ENCODE assay signal across 8 cellular contexts in the genomic region with DNA sequence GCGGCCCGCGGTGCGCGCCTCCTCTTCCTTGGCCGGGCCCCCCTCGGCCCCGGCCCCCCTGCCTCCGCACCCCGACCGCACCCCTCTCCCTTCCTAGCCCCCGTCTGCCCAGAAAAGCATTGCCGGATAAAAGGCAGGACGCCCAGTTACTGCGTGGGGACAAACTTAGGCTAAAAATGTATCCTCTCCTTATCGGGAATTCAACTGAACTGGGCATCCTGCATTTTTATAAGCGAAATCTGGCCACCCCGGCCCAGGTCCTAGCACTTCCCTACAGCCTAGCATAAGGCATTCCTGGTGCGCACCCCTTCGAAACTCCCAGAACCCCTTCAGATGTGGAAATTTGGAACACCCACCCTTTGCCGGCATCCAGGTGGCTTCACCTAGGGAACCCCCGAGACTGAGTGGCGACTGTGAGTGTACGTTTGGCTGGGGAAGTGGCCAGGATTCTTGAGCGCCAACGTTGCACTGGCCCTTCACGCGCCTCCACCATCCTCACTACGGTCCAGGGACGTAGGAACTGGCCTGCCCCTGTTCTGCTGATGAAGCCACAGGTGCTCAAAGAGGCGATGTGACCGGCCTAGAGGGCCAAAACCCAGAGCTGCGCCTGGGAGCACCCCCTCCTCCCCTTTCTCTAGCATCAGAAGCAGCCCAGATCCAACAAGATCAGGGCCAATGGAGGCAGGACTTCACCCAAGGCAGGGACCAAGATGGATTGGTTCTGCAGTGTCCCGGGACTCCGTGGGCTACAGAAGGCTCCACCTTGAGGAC. TPM values are rescaled to one million over a fixed set of nuclear protein-coding genes. Genes with fewer than 3 reads are reported as not detected.
A peak's percentile ranks its signal among the peaks of the same experiment; 100 is the strongest.
DNase-seq lines count a peak whose midpoint lies in the region; ATAC-seq, FAIRE-seq and TF ChIP-seq lines count a peak whose summit lies in the region.

No MANE protein-coding gene starts in this region.

- CTCF ChIA-PET in MCF 10A (lab: Yijun Ruan, JAX): interaction anchor here (1.2 to 3.6 kb wide), 2 partner anchors 19 to 243 kb away, joined by 3 to 22 read pairs; no protein-coding TSS in a partner anchor

- DNase-seq in HFFc6 (no peak), MCF 10A (ENCODE audit: unreplicated experiment) (no peak), HK-2 (ENCODE audit: unreplicated experiment) (no peak), frontal cortex (ENCODE audit: low spot score in 2 of 2) (no peak)
- DNase-seq in activated CD4-positive, alpha-beta T cell treated with anti-CD3 and anti-CD28 coated beads, Interleukin-2, amount 50 U/mL, for 1 hour: no peak

- intact Hi-C loops in MCF 10A (cut with micrococcal nuclease): loop anchor here (1.0 to 5.0 kb wide), 3 partner anchors 181 to 243 kb away; a partner anchor contains a TSS

- H3K36me3 Mint-ChIP-seq in HFFc6 (ENCODE audit: low read depth): peaks cover 9% of the 10 kb centered on the region; the same call in 1 of the 2 replicates
- H3K36me3 Mint-ChIP-seq in MCF 10A (ENCODE audit: insufficient read depth, unreplicated experiment): no peaks in the 10 kb centered on the region

- ATAC-seq in HG02885 (IDR thresholded peaks at IDR 0.05; ENCODE audit: poor library complexity, unreplicated experiment): no peak

- no peak overlapping the region for H3K27ac ChIP-seq in 22Rv1

- H3K4me1 ChIP-seq in mucosa of stomach (ENCODE audit: control insufficient read depth, insufficient read depth, low read length): peaks cover 14% of the 10 kb centered on the region

- H3K27me3 ChIP-seq in mucosa of stomach (ENCODE audit: control insufficient read depth, insufficient read depth, low read length): peaks cover 3% of the 10 kb centered on the region

- H3K4me3 ChIP-seq in mucosa of stomach (ENCODE audit: low read length): no peak overlapping the region

- H3K9me3 Mint-ChIP-seq in HFFc6 (no peaks in the 10 kb centered on the region), MCF 10A (ENCODE audit: unreplicated experiment) (no peaks in the 10 kb centered on the region)

- no TSS peak for BruUV-seq in MCF 10A (replicated peaks; lab: Mats Ljungman, UMichigan)

- no peaks in the 10 kb centered on the region for H3K36me3 ChIP-seq in mucosa of stomach (ENCODE audit: control insufficient read depth, insufficient read depth, low read length)

- peak overlapping the region; percentile 22 for H3K9ac ChIP-seq in mucosa of stomach (ENCODE audit: low read length)

- H3K4me3 Mint-ChIP-seq in HFFc6 (peak overlapping the region; percentile 75), MCF 10A (ENCODE audit: unreplicated experiment) (peak overlapping the region; percentile 70)

- no peak overlapping the region for H3K27ac Mint-ChIP-seq in HFFc6
- H3K27ac Mint-ChIP-seq in MCF 10A (ENCODE audit: low read depth, unreplicated experiment): no peak overlapping the region

- no peak for FAIRE-seq in frontal cortex (lab: Jason Lieb, UNC)

- POLR2A ChIA-PET in MCF 10A (lab: Yijun Ruan, JAX): interaction anchor here (0.7 to 1.9 kb wide), 2 partner anchors 198 to 243 kb away, joined by 3 to 7 read pairs; no protein-coding TSS in a partner anchor

- H3K9me3 ChIP-seq in mucosa of stomach (ENCODE audit: control insufficient read depth, low read length): no peaks in the 10 kb centered on the region

- H3K27me3 Mint-ChIP-seq in HFFc6 (ENCODE audit: insufficient read depth) (no peaks in the 10 kb centered on the region; the same call in 1 of the 2 replicates), MCF 10A (ENCODE audit: insufficient read depth, unreplicated experiment) (no peaks in the 10 kb centered on the region)

- TF ChIP-seq CTCF in 22Rv1 (IDR thresholded peaks at IDR 0.05) (peak; percentile 46), HFFc6 (IDR thresholded peaks at IDR 0.05) (peak; percentile 38; the same call in 1 of the 2 replicates), MCF 10A (IDR thresholded peaks at IDR 0.05; ENCODE audit: unreplicated experiment) (no peak)

- H3K4me1 Mint-ChIP-seq in HFFc6 (ENCODE audit: low read depth) (peaks cover 14% of the 10 kb centered on the region), MCF 10A (ENCODE audit: insufficient read depth, unreplicated experiment) (peaks cover 6% of the 10 kb centered on the region)

RNA-seq across cellular contexts. Expression of a gene that starts 5.7 kb away (rescaled TPM):
- 10 to 100 TPM; 46.1 to 52.8 (median 49.9) TPM for total RNA-seq in HFFc6 (2021; fragmentation: NEBNext Ultra II Directional; extraction: Animal tissue kit (Norgen Biotek cat#: 25700))
- total RNA-seq in MCF 10A (2022): 81.4 and 89.7 TPM in 2 replicates
- total RNA-seq in frontal cortex: 28.1 TPM

RNA-seq across cellular contexts. Expression of a gene that starts 44.4 kb away (rescaled TPM):
- total RNA-seq in HFFc6 (2021; fragmentation: NEBNext Ultra II Directional; extraction: Animal tissue kit (Norgen Biotek cat#: 25700)): not detected
- total RNA-seq in MCF 10A (2022): 0.16 TPM in 1 of 2 replicates, not detected in the other
- total RNA-seq in frontal cortex: not detected

RNA-seq across cellular contexts. Expression of a gene that starts 44.7 kb away (rescaled TPM):
- total RNA-seq in HFFc6 (2021; fragmentation: NEBNext Ultra II Directional; extraction: Animal tissue kit (Norgen Biotek cat#: 25700)): 1 to 10 TPM; 1.8 to 5.4 (median 2.2) TPM
- total RNA-seq in MCF 10A (2022) (1.6 and 2.5 TPM in 2 replicates), frontal cortex (3.7 TPM)
